Comparison of ENCODE assay signal across 29 cellular contexts in genomic region chr12:42812086-42812485, GRCh38.
"Had no signal": no experiment of that assay in that cellular context is flagged by ENCODE, and none has a peak within 500 bp of the region (broad histone marks: within the 10 kb centered on the region; RNA-seq: fewer than 3 reads in every experiment).

No MANE protein-coding gene starts in this region.

- H3K36me3 ChIP-seq: heart right ventricle, lower lobe of right lung, pancreas, sigmoid colon, tibial nerve, uterus had no signal

- H3K27me3 ChIP-seq: body of pancreas, dorsolateral prefrontal cortex, heart right ventricle, pancreas, sigmoid colon, tibial nerve, uterus had no signal

- H3K27me3 Mint-ChIP-seq: activated CD4-positive, alpha-beta T cell treated with anti-CD3 and anti-CD28 coated beads for 36 hours; activated CD8-positive, alpha-beta memory T cell treated with anti-CD3 and anti-CD28 coated beads, Interleukin-2, amount 10 ng/mL, durations not matched to agents 7 days and 5 days; activated naive CD4-positive, alpha-beta T cell treated with anti-CD3 and anti-CD28 coated beads, Interleukin-2, amount 50 U/mL, for 24 hours; activated naive CD8-positive, alpha-beta T cell treated with anti-CD3 and anti-CD28 coated beads, Interleukin-2, amount 50 U/mL, for 24 hours; effector memory CD8-positive, alpha-beta T cell had no signal

- H3K4me3 ChIP-seq: body of pancreas, coronary artery, dorsolateral prefrontal cortex, heart right ventricle, lower lobe of right lung, mucosa of descending colon, pancreas, psoas muscle, sigmoid colon, tibial nerve, uterus had no signal

- H3K4me1 Mint-ChIP-seq: activated CD4-positive, alpha-beta T cell treated with anti-CD3 and anti-CD28 coated beads for 36 hours; activated CD8-positive, alpha-beta memory T cell treated with anti-CD3 and anti-CD28 coated beads, Interleukin-2, amount 10 ng/mL, durations not matched to agents 7 days and 5 days; activated naive CD4-positive, alpha-beta T cell treated with anti-CD3 and anti-CD28 coated beads, Interleukin-2, amount 50 U/mL, for 24 hours; activated naive CD8-positive, alpha-beta T cell treated with anti-CD3 and anti-CD28 coated beads, Interleukin-2, amount 50 U/mL, for 24 hours had no signal

- H3K4me1 ChIP-seq: body of pancreas, heart right ventricle, lower lobe of right lung, pancreas, psoas muscle, uterus had no signal

- H3K27ac ChIP-seq: body of pancreas, coronary artery, dorsolateral prefrontal cortex, heart right ventricle, lower lobe of right lung, pancreas, psoas muscle, sigmoid colon, tibial nerve, uterus had no signal

- DNase-seq: activated CD4-positive, alpha-beta T cell treated with anti-CD3 and anti-CD28 coated beads for 36 hours; activated CD4-positive, CD25-positive, alpha-beta regulatory T cell; activated CD8-positive, alpha-beta memory T cell treated with anti-CD3 and anti-CD28 coated beads, Interleukin-2, amount 10 ng/mL, durations not matched to agents 7 days and 5 days; activated CD8-positive, alpha-beta T cell treated with anti-CD3 and anti-CD28 coated beads, Interleukin-2, amount 10 ng/mL, durations not matched to agents 7 days and 5 days; activated naive CD8-positive, alpha-beta T cell treated with anti-CD3 and anti-CD28 coated beads, Interleukin-2, amount 50 U/mL, for 24 hours; activated T-cell treated with anti-CD3 and anti-CD28 coated beads, Interleukin-2, amount 50 U/mL, for 48 hours; body of pancreas; dorsolateral prefrontal cortex; effector memory CD8-positive, alpha-beta T cell; erythroblast; foreskin melanocyte; heart right ventricle; kidney glomerular epithelial cell; lower lobe of right lung; mucosa of descending colon; pancreas; psoas muscle; sigmoid colon; stimulated activated CD4-positive, alpha-beta T cell treated with anti-CD3 and anti-CD28 coated beads, Interleukin-2, amount 100 ng/mL, for 48 hours; stimulated activated naive CD4-positive, alpha-beta T cell treated with Interleukin-2 at 50 U/mL for 16 hours; T-helper 1 cell; uterus had no signal

- H3K9me3 Mint-ChIP-seq: activated naive CD4-positive, alpha-beta T cell treated with anti-CD3 and anti-CD28 coated beads, Interleukin-2, amount 50 U/mL, for 24 hours; activated naive CD8-positive, alpha-beta T cell treated with anti-CD3 and anti-CD28 coated beads, Interleukin-2, amount 50 U/mL, for 24 hours; activated T-helper 2 cell treated with anti-CD3 and anti-CD28 coated beads, Interferon-gamma antibody, Interleukin-2, Interleukin-4, amounts not matched to agents 10 μg/mL and 5 μg/mL and 100 μg/mL, durations not matched to agents 14 hours and 24 hours and 36 hours; nephron; T-helper 2 cell treated with Interferon-gamma antibody and Interleukin-4, amounts not matched to agents 5 μg/mL and 100 μg/mL, for 36 hours had no signal

- H3K36me3 Mint-ChIP-seq: activated CD8-positive, alpha-beta memory T cell treated with anti-CD3 and anti-CD28 coated beads, Interleukin-2, amount 10 ng/mL, durations not matched to agents 7 days and 5 days; activated naive CD4-positive, alpha-beta T cell treated with anti-CD3 and anti-CD28 coated beads, Interleukin-2, amount 50 U/mL, for 24 hours had no signal

- H3K27ac Mint-ChIP-seq: activated CD4-positive, alpha-beta T cell treated with anti-CD3 and anti-CD28 coated beads for 36 hours; activated CD8-positive, alpha-beta memory T cell treated with anti-CD3 and anti-CD28 coated beads, Interleukin-2, amount 10 ng/mL, durations not matched to agents 7 days and 5 days; activated CD8-positive, alpha-beta T cell treated with anti-CD3 and anti-CD28 coated beads, Interleukin-2, amount 10 ng/mL, durations not matched to agents 7 days and 5 days; activated naive CD4-positive, alpha-beta T cell treated with anti-CD3 and anti-CD28 coated beads, Interleukin-2, amount 50 U/mL, for 24 hours; activated naive CD8-positive, alpha-beta T cell treated with anti-CD3 and anti-CD28 coated beads, Interleukin-2, amount 50 U/mL, for 24 hours; activated T-helper 2 cell treated with anti-CD3 and anti-CD28 coated beads, Interferon-gamma antibody, Interleukin-2, Interleukin-4, amounts not matched to agents 10 μg/mL and 5 μg/mL and 100 μg/mL, durations not matched to agents 14 hours and 24 hours and 36 hours; effector memory CD8-positive, alpha-beta T cell; T-helper 2 cell treated with Interferon-gamma antibody and Interleukin-4, amounts not matched to agents 5 μg/mL and 100 μg/mL, for 36 hours had no signal

- FAIRE-seq: pancreas had no signal

- H3K4me3 Mint-ChIP-seq: activated CD4-positive, alpha-beta T cell treated with anti-CD3 and anti-CD28 coated beads for 36 hours; activated CD8-positive, alpha-beta memory T cell treated with anti-CD3 and anti-CD28 coated beads, Interleukin-2, amount 10 ng/mL, durations not matched to agents 7 days and 5 days; activated CD8-positive, alpha-beta T cell treated with anti-CD3 and anti-CD28 coated beads, Interleukin-2, amount 10 ng/mL, durations not matched to agents 7 days and 5 days; activated naive CD4-positive, alpha-beta T cell treated with anti-CD3 and anti-CD28 coated beads, Interleukin-2, amount 50 U/mL, for 24 hours; activated naive CD8-positive, alpha-beta T cell treated with anti-CD3 and anti-CD28 coated beads, Interleukin-2, amount 50 U/mL, for 24 hours; effector memory CD8-positive, alpha-beta T cell; nephron; T-helper 2 cell treated with Interferon-gamma antibody and Interleukin-4, amounts not matched to agents 5 μg/mL and 100 μg/mL, for 36 hours had no signal

- H3K9me3 ChIP-seq: body of pancreas, heart right ventricle, lower lobe of right lung, pancreas, psoas muscle, sigmoid colon, tibial nerve, uterus had no signal

- ATAC-seq: activated CD4-positive, alpha-beta T cell treated with anti-CD3 and anti-CD28 coated beads for 36 hours; activated CD8-positive, alpha-beta memory T cell treated with anti-CD3 and anti-CD28 coated beads, Interleukin-2, amount 10 ng/mL, durations not matched to agents 7 days and 5 days; activated CD8-positive, alpha-beta T cell treated with anti-CD3 and anti-CD28 coated beads, Interleukin-2, amount 10 ng/mL, durations not matched to agents 7 days and 5 days; activated naive CD8-positive, alpha-beta T cell treated with anti-CD3 and anti-CD28 coated beads, Interleukin-2, amount 50 U/mL, for 24 hours; body of pancreas; effector memory CD8-positive, alpha-beta T cell; heart right ventricle; left lobe of liver; lower lobe of right lung; mucosa of descending colon; pancreas; psoas muscle had no signal
